Comparison of ENCODE assay signal across 1 cellular context in the genomic region with DNA sequence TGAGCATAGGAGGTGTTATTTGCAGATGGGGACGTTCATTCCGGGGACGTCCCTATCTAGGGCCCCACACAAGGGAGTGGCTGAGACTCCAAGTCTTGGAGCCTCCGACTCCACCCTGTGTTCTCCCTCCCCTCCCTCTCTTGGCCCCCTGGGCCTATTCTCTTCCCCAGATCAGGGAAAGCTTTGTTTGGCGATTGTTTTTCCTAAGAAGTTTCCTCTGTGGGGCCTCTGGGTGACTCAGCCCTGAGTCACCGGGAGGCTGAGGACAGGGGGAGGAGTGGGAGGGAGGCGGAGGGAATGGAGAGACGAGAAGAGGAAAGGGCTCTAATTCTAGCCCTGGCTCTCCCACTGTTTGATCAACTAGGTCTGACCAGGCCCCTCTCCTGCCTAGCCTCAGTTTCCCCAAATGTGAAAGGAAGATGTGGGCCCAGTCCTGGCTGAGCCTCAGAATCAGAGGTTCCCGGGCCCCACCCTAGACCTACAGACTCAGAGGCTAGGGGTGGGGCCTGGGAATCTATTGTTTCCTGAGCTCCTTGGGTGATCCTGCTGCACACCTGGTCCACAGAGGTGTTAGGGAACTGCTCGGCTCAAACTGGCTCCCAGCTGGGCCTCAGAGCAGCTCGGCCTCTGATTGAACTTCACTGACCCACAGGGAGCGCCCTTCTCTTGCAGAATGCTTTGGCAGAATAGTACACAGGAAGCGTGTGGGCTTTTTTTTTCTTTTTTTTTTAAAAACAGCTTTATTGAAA.
TF ChIP-seq lines count a peak whose summit lies in the region.

No MANE protein-coding gene starts in this region.

TF ChIP-seq in HepG2, 621 proteins besides CTCF, POLR2A, EP300 and RAD21 (continued from another document and continues in another):
- TF ChIP-seq, protein P1, sequence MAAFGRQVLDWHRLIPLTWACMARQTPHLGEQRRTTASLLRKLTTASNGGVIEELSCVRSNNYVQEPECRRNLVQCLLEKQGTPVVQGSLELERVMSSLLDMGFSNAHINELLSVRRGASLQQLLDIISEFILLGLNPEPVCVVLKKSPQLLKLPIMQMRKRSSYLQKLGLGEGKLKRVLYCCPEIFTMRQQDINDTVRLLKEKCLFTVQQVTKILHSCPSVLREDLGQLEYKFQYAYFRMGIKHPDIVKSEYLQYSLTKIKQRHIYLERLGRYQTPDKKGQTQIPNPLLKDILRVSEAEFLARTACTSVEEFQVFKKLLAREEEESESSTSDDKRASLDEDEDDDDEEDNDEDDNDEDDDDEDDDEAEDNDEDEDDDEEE (CRISPR knock-in tag; IDR thresholded peaks at IDR 0.05): 0 out of 2 replicates have a peak, but pooled peaks have one; percentile 29
- TF ChIP-seq ZNF20 (CRISPR knock-in tag; IDR thresholded peaks at IDR 0.05) (no peak), ZNF33A (CRISPR knock-in tag; IDR thresholded peaks at IDR 0.05; ENCODE audit: borderline replicate concordance) (no peak), ATAD3A (CRISPR knock-in tag; IDR thresholded peaks at IDR 0.05) (no peak), BCL6 (CRISPR knock-in tag; IDR thresholded peaks at IDR 0.05) (no peak), PRMT3 (CRISPR knock-in tag; IDR thresholded peaks at IDR 0.05; ENCODE audit: borderline replicate concordance, low read depth) (no peak), NR3C1 (CRISPR knock-in tag; IDR thresholded peaks at IDR 0.05) (no peak), MYNN (CRISPR knock-in tag; IDR thresholded peaks at IDR 0.05; ENCODE audit: low read depth) (no peak), KDM5B (CRISPR knock-in tag; IDR thresholded peaks at IDR 0.05; ENCODE audit: borderline replicate concordance) (no peak), PHB2 (IDR thresholded peaks at IDR 0.05; ENCODE audit: partially characterized antibody) (no peak), WIZ (CRISPR knock-in tag; IDR thresholded peaks at IDR 0.05) (no peak), MED8 (CRISPR knock-in tag; IDR thresholded peaks at IDR 0.05; ENCODE audit: insufficient replicate concordance) (no peak), ZFP90 (CRISPR knock-in tag; IDR thresholded peaks at IDR 0.05; ENCODE audit: borderline replicate concordance) (no peak), IKZF4 (CRISPR knock-in tag; IDR thresholded peaks at IDR 0.05; ENCODE audit: borderline replicate concordance, low read depth, not compliant biosample characterization) (no peak), JUN (CRISPR knock-in tag; IDR thresholded peaks at IDR 0.05) (peak; percentile 96), SAP130 (CRISPR knock-in tag; IDR thresholded peaks at IDR 0.05; ENCODE audit: low read depth) (peak; percentile 76), SRY (CRISPR knock-in tag; IDR thresholded peaks at IDR 0.05) (no peak; the same call in 1 of the 2 replicates), GABPB1 (CRISPR knock-in tag; IDR thresholded peaks at IDR 0.05) (0 out of 2 replicates have a peak, but pooled peaks have one; percentile 10), NRL (CRISPR knock-in tag; IDR thresholded peaks at IDR 0.05; ENCODE audit: borderline replicate concordance) (peak; percentile 57; the same call in 1 of the 2 replicates), XBP1 (CRISPR knock-in tag; IDR thresholded peaks at IDR 0.05) (no peak), ATM (IDR thresholded peaks at IDR 0.05; ENCODE audit: borderline replicate concordance) (no peak), MLLT10 (CRISPR knock-in tag; IDR thresholded peaks at IDR 0.05) (no peak), HDAC2 (CRISPR knock-in tag; IDR thresholded peaks at IDR 0.05) (no peak; the same call in none of the 2 replicates), DMAP1 (CRISPR knock-in tag; IDR thresholded peaks at IDR 0.05) (peak; percentile 47; the same call in 1 of the 2 replicates), ZNF253 (CRISPR knock-in tag; IDR thresholded peaks at IDR 0.05; ENCODE audit: borderline replicate concordance) (no peak), NR2F1 (CRISPR knock-in tag; IDR thresholded peaks at IDR 0.05) (no peak), ZNF780A (CRISPR knock-in tag; IDR thresholded peaks at IDR 0.05) (no peak), HES4 (CRISPR knock-in tag; IDR thresholded peaks at IDR 0.05; ENCODE audit: borderline replicate concordance) (no peak), RFX5 (IDR thresholded peaks at IDR 0.05; ENCODE audit: low read depth, low read length) (no peak), TEAD3 (CRISPR knock-in tag; optimal IDR thresholded peaks at IDR 0.05; ENCODE audit: borderline replicate concordance) (peak; percentile 10), ZNF337 (CRISPR knock-in tag; IDR thresholded peaks at IDR 0.05; ENCODE audit: borderline replicate concordance, low read depth) (no peak), PAWR (CRISPR knock-in tag; IDR thresholded peaks at IDR 0.05; ENCODE audit: borderline replicate concordance) (no peak), SRSF4 (IDR thresholded peaks at IDR 0.05; ENCODE audit: low read depth, low read length, poor library complexity, severe bottlenecking) (no peak), SMAD1 (CRISPR knock-in tag; IDR thresholded peaks at IDR 0.05; ENCODE audit: borderline replicate concordance, low read depth) (no peak), ZFP1 (CRISPR knock-in tag; IDR thresholded peaks at IDR 0.05) (no peak), ZFAT (CRISPR knock-in tag; conservative IDR thresholded peaks at IDR 0.05) (no peak), NONO (IDR thresholded peaks at IDR 0.05) (no peak), NONO (CRISPR knock-in tag; conservative IDR thresholded peaks at IDR 0.05) (no peak)
- TF ChIP-seq, protein P2, sequence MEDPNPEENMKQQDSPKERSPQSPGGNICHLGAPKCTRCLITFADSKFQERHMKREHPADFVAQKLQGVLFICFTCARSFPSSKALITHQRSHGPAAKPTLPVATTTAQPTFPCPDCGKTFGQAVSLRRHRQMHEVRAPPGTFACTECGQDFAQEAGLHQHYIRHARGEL (CRISPR knock-in tag; IDR thresholded peaks at IDR 0.05): no peak
- TF ChIP-seq, protein P3, sequence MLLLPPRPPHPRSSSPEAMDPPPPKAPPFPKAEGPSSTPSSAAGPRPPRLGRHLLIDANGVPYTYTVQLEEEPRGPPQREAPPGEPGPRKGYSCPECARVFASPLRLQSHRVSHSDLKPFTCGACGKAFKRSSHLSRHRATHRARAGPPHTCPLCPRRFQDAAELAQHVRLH (CRISPR knock-in tag; IDR thresholded peaks at IDR 0.05; ENCODE audit: borderline replicate concordance, low read depth): no peak
- TF ChIP-seq, protein P4, sequence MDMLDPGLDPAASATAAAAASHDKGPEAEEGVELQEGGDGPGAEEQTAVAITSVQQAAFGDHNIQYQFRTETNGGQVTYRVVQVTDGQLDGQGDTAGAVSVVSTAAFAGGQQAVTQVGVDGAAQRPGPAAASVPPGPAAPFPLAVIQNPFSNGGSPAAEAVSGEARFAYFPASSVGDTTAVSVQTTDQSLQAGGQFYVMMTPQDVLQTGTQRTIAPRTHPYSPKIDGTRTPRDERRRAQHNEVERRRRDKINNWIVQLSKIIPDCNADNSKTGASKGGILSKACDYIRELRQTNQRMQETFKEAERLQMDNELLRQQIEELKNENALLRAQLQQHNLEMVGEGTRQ (IDR thresholded peaks at IDR 0.05; ENCODE audit: low read depth, low read length): no peak
- TF ChIP-seq, protein P4 (CRISPR knock-in tag; IDR thresholded peaks at IDR 0.05; ENCODE audit: borderline replicate concordance): no peak
- TF ChIP-seq, protein P5, sequence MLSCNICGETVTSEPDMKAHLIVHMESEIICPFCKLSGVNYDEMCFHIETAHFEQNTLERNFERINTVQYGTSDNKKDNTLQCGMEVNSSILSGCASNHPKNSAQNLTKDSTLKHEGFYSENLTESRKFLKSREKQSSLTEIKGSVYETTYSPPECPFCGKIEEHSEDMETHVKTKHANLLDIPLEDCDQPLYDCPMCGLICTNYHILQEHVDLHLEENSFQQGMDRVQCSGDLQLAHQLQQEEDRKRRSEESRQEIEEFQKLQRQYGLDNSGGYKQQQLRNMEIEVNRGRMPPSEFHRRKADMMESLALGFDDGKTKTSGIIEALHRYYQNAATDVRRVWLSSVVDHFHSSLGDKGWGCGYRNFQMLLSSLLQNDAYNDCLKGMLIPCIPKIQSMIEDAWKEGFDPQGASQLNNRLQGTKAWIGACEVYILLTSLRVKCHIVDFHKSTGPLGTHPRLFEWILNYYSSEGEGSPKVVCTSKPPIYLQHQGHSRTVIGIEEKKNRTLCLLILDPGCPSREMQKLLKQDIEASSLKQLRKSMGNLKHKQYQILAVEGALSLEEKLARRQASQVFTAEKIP (CRISPR knock-in tag; IDR thresholded peaks at IDR 0.05; ENCODE audit: borderline replicate concordance): no peak
- TF ChIP-seq, protein P6, sequence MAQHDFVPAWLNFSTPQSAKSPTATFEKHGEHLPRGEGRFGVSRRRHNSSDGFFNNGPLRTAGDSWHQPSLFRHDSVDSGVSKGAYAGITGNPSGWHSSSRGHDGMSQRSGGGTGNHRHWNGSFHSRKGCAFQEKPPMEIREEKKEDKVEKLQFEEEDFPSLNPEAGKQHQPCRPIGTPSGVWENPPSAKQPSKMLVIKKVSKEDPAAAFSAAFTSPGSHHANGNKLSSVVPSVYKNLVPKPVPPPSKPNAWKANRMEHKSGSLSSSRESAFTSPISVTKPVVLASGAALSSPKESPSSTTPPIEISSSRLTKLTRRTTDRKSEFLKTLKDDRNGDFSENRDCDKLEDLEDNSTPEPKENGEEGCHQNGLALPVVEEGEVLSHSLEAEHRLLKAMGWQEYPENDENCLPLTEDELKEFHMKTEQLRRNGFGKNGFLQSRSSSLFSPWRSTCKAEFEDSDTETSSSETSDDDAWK (CRISPR knock-in tag; IDR thresholded peaks at IDR 0.05): no peak
- TF ChIP-seq, protein P7, sequence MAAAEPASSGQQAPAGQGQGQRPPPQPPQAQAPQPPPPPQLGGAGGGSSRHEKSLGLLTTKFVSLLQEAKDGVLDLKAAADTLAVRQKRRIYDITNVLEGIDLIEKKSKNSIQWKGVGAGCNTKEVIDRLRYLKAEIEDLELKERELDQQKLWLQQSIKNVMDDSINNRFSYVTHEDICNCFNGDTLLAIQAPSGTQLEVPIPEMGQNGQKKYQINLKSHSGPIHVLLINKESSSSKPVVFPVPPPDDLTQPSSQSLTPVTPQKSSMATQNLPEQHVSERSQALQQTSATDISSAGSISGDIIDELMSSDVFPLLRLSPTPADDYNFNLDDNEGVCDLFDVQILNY (CRISPR knock-in tag; conservative IDR thresholded peaks at IDR 0.05): no peak
- TF ChIP-seq, protein P8, sequence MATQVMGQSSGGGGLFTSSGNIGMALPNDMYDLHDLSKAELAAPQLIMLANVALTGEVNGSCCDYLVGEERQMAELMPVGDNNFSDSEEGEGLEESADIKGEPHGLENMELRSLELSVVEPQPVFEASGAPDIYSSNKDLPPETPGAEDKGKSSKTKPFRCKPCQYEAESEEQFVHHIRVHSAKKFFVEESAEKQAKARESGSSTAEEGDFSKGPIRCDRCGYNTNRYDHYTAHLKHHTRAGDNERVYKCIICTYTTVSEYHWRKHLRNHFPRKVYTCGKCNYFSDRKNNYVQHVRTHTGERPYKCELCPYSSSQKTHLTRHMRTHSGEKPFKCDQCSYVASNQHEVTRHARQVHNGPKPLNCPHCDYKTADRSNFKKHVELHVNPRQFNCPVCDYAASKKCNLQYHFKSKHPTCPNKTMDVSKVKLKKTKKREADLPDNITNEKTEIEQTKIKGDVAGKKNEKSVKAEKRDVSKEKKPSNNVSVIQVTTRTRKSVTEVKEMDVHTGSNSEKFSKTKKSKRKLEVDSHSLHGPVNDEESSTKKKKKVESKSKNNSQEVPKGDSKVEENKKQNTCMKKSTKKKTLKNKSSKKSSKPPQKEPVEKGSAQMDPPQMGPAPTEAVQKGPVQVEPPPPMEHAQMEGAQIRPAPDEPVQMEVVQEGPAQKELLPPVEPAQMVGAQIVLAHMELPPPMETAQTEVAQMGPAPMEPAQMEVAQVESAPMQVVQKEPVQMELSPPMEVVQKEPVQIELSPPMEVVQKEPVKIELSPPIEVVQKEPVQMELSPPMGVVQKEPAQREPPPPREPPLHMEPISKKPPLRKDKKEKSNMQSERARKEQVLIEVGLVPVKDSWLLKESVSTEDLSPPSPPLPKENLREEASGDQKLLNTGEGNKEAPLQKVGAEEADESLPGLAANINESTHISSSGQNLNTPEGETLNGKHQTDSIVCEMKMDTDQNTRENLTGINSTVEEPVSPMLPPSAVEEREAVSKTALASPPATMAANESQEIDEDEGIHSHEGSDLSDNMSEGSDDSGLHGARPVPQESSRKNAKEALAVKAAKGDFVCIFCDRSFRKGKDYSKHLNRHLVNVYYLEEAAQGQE (IDR thresholded peaks at IDR 0.05; ENCODE audit: borderline replicate concordance in 1 of 2, low read depth in 1 of 2, low read length in 2 of 2): 0 out of 4 replicates have a peak, but pooled peaks of 1 of the 2 experiments have one; percentile 16
- TF ChIP-seq, protein P9, sequence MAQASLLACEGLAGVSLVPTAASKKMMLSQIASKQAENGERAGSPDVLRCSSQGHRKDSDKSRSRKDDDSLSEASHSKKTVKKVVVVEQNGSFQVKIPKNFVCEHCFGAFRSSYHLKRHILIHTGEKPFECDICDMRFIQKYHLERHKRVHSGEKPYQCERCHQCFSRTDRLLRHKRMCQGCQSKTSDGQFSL (CRISPR knock-in tag; IDR thresholded peaks at IDR 0.05): no peak
- TF ChIP-seq, protein P10, sequence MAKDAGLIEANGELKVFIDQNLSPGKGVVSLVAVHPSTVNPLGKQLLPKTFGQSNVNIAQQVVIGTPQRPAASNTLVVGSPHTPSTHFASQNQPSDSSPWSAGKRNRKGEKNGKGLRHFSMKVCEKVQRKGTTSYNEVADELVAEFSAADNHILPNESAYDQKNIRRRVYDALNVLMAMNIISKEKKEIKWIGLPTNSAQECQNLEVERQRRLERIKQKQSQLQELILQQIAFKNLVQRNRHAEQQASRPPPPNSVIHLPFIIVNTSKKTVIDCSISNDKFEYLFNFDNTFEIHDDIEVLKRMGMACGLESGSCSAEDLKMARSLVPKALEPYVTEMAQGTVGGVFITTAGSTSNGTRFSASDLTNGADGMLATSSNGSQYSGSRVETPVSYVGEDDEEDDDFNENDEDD (CRISPR knock-in tag; IDR thresholded peaks at IDR 0.05; ENCODE audit: borderline replicate concordance): 0 out of 2 replicates have a peak, but pooled peaks have one; percentile 25
- TF ChIP-seq, protein P11, sequence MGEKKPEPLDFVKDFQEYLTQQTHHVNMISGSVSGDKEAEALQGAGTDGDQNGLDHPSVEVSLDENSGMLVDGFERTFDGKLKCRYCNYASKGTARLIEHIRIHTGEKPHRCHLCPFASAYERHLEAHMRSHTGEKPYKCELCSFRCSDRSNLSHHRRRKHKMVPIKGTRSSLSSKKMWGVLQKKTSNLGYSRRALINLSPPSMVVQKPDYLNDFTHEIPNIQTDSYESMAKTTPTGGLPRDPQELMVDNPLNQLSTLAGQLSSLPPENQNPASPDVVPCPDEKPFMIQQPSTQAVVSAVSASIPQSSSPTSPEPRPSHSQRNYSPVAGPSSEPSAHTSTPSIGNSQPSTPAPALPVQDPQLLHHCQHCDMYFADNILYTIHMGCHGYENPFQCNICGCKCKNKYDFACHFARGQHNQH (CRISPR knock-in tag; IDR thresholded peaks at IDR 0.05): 0 out of 2 replicates have a peak, but pooled peaks have one; percentile 46
